Comparison of ENCODE assay signal across 9 cellular contexts in genomic region chr5:78320461-78320860, GRCh38. TPM values are rescaled to one million over a fixed set of nuclear protein-coding genes. Genes with fewer than 3 reads are reported as not detected.
A peak's percentile ranks its signal among the peaks of the same experiment; 100 is the strongest.
DNase-seq lines count a peak whose midpoint lies in the region; ATAC-seq and TF ChIP-seq lines count a peak whose summit lies in the region.
"Had no signal": no experiment of that assay in that cellular context is flagged by ENCODE, and none has a peak within 500 bp of the region (broad histone marks: within the 10 kb centered on the region; RNA-seq: fewer than 3 reads in every experiment).

No MANE protein-coding gene starts in this region.

- H3K9me3 Mint-ChIP-seq in CD8-positive, alpha-beta T cell, result no peaks in the 10 kb centered on the region
- no peaks in the 10 kb centered on the region for H3K9me3 Mint-ChIP-seq in HFFc6
- H3K9me3 Mint-ChIP-seq in activated CD8-positive, alpha-beta memory T cell treated with anti-CD3 and anti-CD28 coated beads, Interleukin-2, amount 10 ng/mL, durations not matched to agents 7 days and 5 days (ENCODE audit: low read depth), result no peaks in the 10 kb centered on the region
- H3K9me3 Mint-ChIP-seq: IgD-negative memory B cell had no signal

- H3K4me1 Mint-ChIP-seq in CD8-positive, alpha-beta T cell (ENCODE audit: low read depth), result no peaks in the 10 kb centered on the region
- H3K4me1 Mint-ChIP-seq in HFFc6 (ENCODE audit: low read depth), result peaks cover 6% of the 10 kb centered on the region; the same call in 1 of the 2 replicates
- H3K4me1 Mint-ChIP-seq in activated CD8-positive, alpha-beta memory T cell treated with anti-CD3 and anti-CD28 coated beads, Interleukin-2, amount 10 ng/mL, durations not matched to agents 7 days and 5 days, result no peaks in the 10 kb centered on the region

- intact Hi-C loops in CD8-positive, alpha-beta T cell (cut with DNase I, micrococcal nuclease), result loop anchor here (2.0 to 5.0 kb wide), 2 partner anchors 812 kb away; no protein-coding TSS in a partner anchor
- intact Hi-C loops in uterus (cut with DNase I; ENCODE audit: low total_unique reads), result no loop called here

- no peak for TF ChIP-seq POLR2A in uterus (IDR thresholded peaks at IDR 0.05)

- POLR2A ChIA-PET in CD8-positive, alpha-beta T cell (lab: Charles Lee), result no interaction called here

- no peak for ATAC-seq in CD8-positive, alpha-beta T cell
- ATAC-seq in SK-N-SH treated with all-trans-retinoic acid at 6 μM for 48 hours, result peak; percentile 75
- no peak for ATAC-seq in HG03565 (IDR thresholded peaks at IDR 0.05; ENCODE audit: unreplicated experiment)
- ATAC-seq in activated CD8-positive, alpha-beta memory T cell treated with anti-CD3 and anti-CD28 coated beads, Interleukin-2, amount 10 ng/mL, durations not matched to agents 7 days and 5 days, result no peak

- no peaks in the 10 kb centered on the region for H3K36me3 ChIP-seq in CD8-positive, alpha-beta T cell (ENCODE audit: insufficient read depth, low read length)
- no peaks in the 10 kb centered on the region for H3K36me3 ChIP-seq in uterus

- H3K4me3 Mint-ChIP-seq in CD8-positive, alpha-beta T cell, result no peak overlapping the region
- no peak overlapping the region for H3K4me3 Mint-ChIP-seq in HFFc6
- H3K4me3 Mint-ChIP-seq in activated CD8-positive, alpha-beta memory T cell treated with anti-CD3 and anti-CD28 coated beads, Interleukin-2, amount 10 ng/mL, durations not matched to agents 7 days and 5 days, result no peak overlapping the region
- H3K4me3 Mint-ChIP-seq: IgD-negative memory B cell had no signal

- no peaks in the 10 kb centered on the region for H3K27me3 ChIP-seq in CD8-positive, alpha-beta T cell (ENCODE audit: insufficient read depth, low read length)
- H3K27me3 ChIP-seq in uterus, result no peaks in the 10 kb centered on the region

- H3K27me3 Mint-ChIP-seq in CD8-positive, alpha-beta T cell (ENCODE audit: low read depth), result peaks cover 3% of the 10 kb centered on the region
- H3K27me3 Mint-ChIP-seq in HFFc6 (ENCODE audit: insufficient read depth), result no peaks in the 10 kb centered on the region; the same call in 1 of the 2 replicates
- peaks cover 17% of the 10 kb centered on the region for H3K27me3 Mint-ChIP-seq in activated CD8-positive, alpha-beta memory T cell treated with anti-CD3 and anti-CD28 coated beads, Interleukin-2, amount 10 ng/mL, durations not matched to agents 7 days and 5 days

- H3K27ac ChIP-seq in CD8-positive, alpha-beta T cell (ENCODE audit: low read depth, low read length), result no peak overlapping the region
- no peak overlapping the region for H3K27ac ChIP-seq in uterus

- no peaks in the 10 kb centered on the region for H3K9me3 ChIP-seq in CD8-positive, alpha-beta T cell (ENCODE audit: low read length)
- H3K9me3 ChIP-seq in uterus, result no peaks in the 10 kb centered on the region

- no peak for DNase-seq in CD8-positive, alpha-beta T cell
- peak; percentile 27 for DNase-seq in HFFc6
- peak; percentile 16 for DNase-seq in glomerular endothelial cell (ENCODE audit: extremely low read depth, low read depth, low spot score)
- DNase-seq in uterus, result no peak
- DNase-seq in NCI-H1092 (lab: John Stamatoyannopoulos, UW), result no peak
- no peak for DNase-seq in activated CD8-positive, alpha-beta memory T cell treated with anti-CD3 and anti-CD28 coated beads, Interleukin-2, amount 10 ng/mL, durations not matched to agents 7 days and 5 days

- H3K27ac Mint-ChIP-seq in CD8-positive, alpha-beta T cell, result no peak overlapping the region
- no peak overlapping the region for H3K27ac Mint-ChIP-seq in HFFc6
- no peak overlapping the region for H3K27ac Mint-ChIP-seq in activated CD8-positive, alpha-beta memory T cell treated with anti-CD3 and anti-CD28 coated beads, Interleukin-2, amount 10 ng/mL, durations not matched to agents 7 days and 5 days
- H3K27ac Mint-ChIP-seq: IgD-negative memory B cell had no signal

- CTCF ChIA-PET in CD8-positive, alpha-beta T cell (lab: Charles Lee), result interaction anchor here (1.0 to 1.1 kb wide), 3 partner anchors 14 to 813 kb away, joined by 3 read pairs; no protein-coding TSS in a partner anchor
- CTCF ChIA-PET in activated CD8-positive, alpha-beta memory T cell treated with anti-CD3 and anti-CD28 coated beads, Interleukin-2, amount 10 ng/mL, durations not matched to agents 7 days and 5 days (lab: Charles Lee), result interaction anchor here (0.6 to 1.7 kb wide), 3 partner anchors 10 to 645 kb away, joined by 3 to 4 read pairs (median 3); no protein-coding TSS in a partner anchor

- peak; percentile 70 for TF ChIP-seq CTCF in CD8-positive, alpha-beta T cell (IDR thresholded peaks at IDR 0.05)
- TF ChIP-seq CTCF in HFFc6 (IDR thresholded peaks at IDR 0.05), result peak; percentile 78
- TF ChIP-seq CTCF in uterus (IDR thresholded peaks at IDR 0.05), result peak; percentile 31 to 53 (median 44)

- H3K4me1 ChIP-seq in CD8-positive, alpha-beta T cell (ENCODE audit: insufficient read depth, low read length), result no peaks in the 10 kb centered on the region
- no peaks in the 10 kb centered on the region for H3K4me1 ChIP-seq in uterus

- H3K36me3 Mint-ChIP-seq in CD8-positive, alpha-beta T cell, result no peaks in the 10 kb centered on the region
- H3K36me3 Mint-ChIP-seq in HFFc6 (ENCODE audit: low read depth), result no peaks in the 10 kb centered on the region
- H3K36me3 Mint-ChIP-seq in activated CD8-positive, alpha-beta memory T cell treated with anti-CD3 and anti-CD28 coated beads, Interleukin-2, amount 10 ng/mL, durations not matched to agents 7 days and 5 days, result no peaks in the 10 kb centered on the region
- H3K36me3 Mint-ChIP-seq: IgD-negative memory B cell had no signal

- H3K4me3 ChIP-seq in CD8-positive, alpha-beta T cell (ENCODE audit: low read depth, low read length), result no peak overlapping the region
- no peak overlapping the region for H3K4me3 ChIP-seq in uterus

TF ChIP-seq in SK-N-SH treated with all-trans-retinoic acid at 6 μM for 48 hours, 23 proteins besides CTCF, POLR2A, EP300 and RAD21 (continues in another document):
- TF ChIP-seq ZNF565 (CRISPR knock-in tag; conservative IDR thresholded peaks at IDR 0.05; ENCODE audit: low read depth) (no peak), ZFP3 (CRISPR knock-in tag; IDR thresholded peaks at IDR 0.05) (no peak), PPARA (CRISPR knock-in tag; IDR thresholded peaks at IDR 0.05; ENCODE audit: borderline replicate concordance) (no peak), CSRNP3 (CRISPR knock-in tag; IDR thresholded peaks at IDR 0.05) (no peak), TSHZ2 (CRISPR knock-in tag; IDR thresholded peaks at IDR 0.05) (no peak)

RNA-seq across cellular contexts. Expression of gene AP3B1, which starts 26.0 kb away (rescaled TPM):
- 10 to 100 TPM; 24.8 to 25.0 TPM for total RNA-seq in CD8-positive, alpha-beta T cell
- 10 to 100 TPM; 51.8 to 66.8 (median 56.6) TPM for total RNA-seq in HFFc6 (2021; fragmentation: NEBNext Ultra II Directional; extraction: Animal tissue kit (Norgen Biotek cat#: 25700))
- total RNA-seq in glomerular endothelial cell (35.8 and 44.5 TPM in 2 replicates), uterus (10 to 100 TPM; 15.9 to 67.1 (median 33.4) TPM)
- total RNA-seq in activated CD8-positive, alpha-beta memory T cell treated with anti-CD3 and anti-CD28 coated beads, Interleukin-2, amount 10 ng/mL, durations not matched to agents 7 days and 5 days, result 10 to 100 TPM; 47.0 to 48.8 TPM

RNA-seq across cellular contexts. Expression of gene SCAMP1, which starts 40.0 kb away (rescaled TPM):
- 10 to 100 TPM; 19.2 to 20.3 TPM for total RNA-seq in CD8-positive, alpha-beta T cell
- 10 to 100 TPM; 37.4 to 50.6 (median 44.9) TPM for total RNA-seq in HFFc6 (2021; fragmentation: NEBNext Ultra II Directional; extraction: Animal tissue kit (Norgen Biotek cat#: 25700))
- total RNA-seq in glomerular endothelial cell (27.6 and 29.7 TPM in 2 replicates), uterus (10 to 100 TPM; 14.9 to 94.1 (median 58.6) TPM)
- 10 to 100 TPM; 15.1 to 17.4 TPM for total RNA-seq in activated CD8-positive, alpha-beta memory T cell treated with anti-CD3 and anti-CD28 coated beads, Interleukin-2, amount 10 ng/mL, durations not matched to agents 7 days and 5 days

Comparison
In these comparisons a context has a peak if more than half of its experiments do, and no peak if none do; other contexts are left out.
1. DNase-seq: peak in HFFc6 (single experiment) and glomerular endothelial cell (single experiment); none in CD8-positive, alpha-beta T cell (0 of 7), uterus (0 of 2), NCI-H1092 (single experiment) and activated CD8-positive, alpha-beta memory T cell treated with anti-CD3 and anti-CD28 coated beads, Interleukin-2, amount 10 ng/mL, durations not matched to agents 7 days and 5 days (single experiment).
2. Peak in every context shown above with its lines, with median percentiles within 50 percentile points of each other: CTCF ChIP-seq.